ENCODE assay signal across 1 cellular context in genomic region chr15:80160570-80161156, GRCh38.
TF ChIP-seq lines count a peak whose summit lies in the region.

No MANE protein-coding gene starts in this region.

TF ChIP-seq in K562, 482 proteins besides CTCF, POLR2A, EP300 and RAD21 (continued from another document and continues in another):
- TF ChIP-seq ZNF324 (CRISPR knock-in tag; IDR thresholded peaks at IDR 0.05) = peak; percentile 30; the same call in 1 of the 2 replicates
- no peak for TF ChIP-seq U2AF2 (optimal IDR thresholded peaks at IDR 0.05; ENCODE audit: low read depth, low read length)
- TF ChIP-seq RREB1 (CRISPR knock-in tag; IDR thresholded peaks at IDR 0.05) = peak; percentile 89
- peak; percentile 43 for TF ChIP-seq CEBPB (tag; IDR thresholded peaks at IDR 0.05)
- TF ChIP-seq GATA2 (CRISPR knock-in tag; IDR thresholded peaks at IDR 0.05) = no peak
- TF ChIP-seq HDAC6 (IDR thresholded peaks at IDR 0.05; ENCODE audit: low read depth, low read length) = no peak
- peak; percentile 99 for TF ChIP-seq MAFG (tag; conservative IDR thresholded peaks at IDR 0.05)
- TF ChIP-seq PATZ1 (CRISPR knock-in tag; IDR thresholded peaks at IDR 0.05; ENCODE audit: borderline replicate concordance) = 0 out of 2 replicates have a peak, but pooled peaks have one; percentile 10
- peak; percentile 83 for TF ChIP-seq JUND (IDR thresholded peaks at IDR 0.05; ENCODE audit: borderline replicate concordance, low read depth, low read length)
- TF ChIP-seq JUND (tag; IDR thresholded peaks at IDR 0.05; ENCODE audit: borderline replicate concordance, low read depth, low read length) = peak; percentile 85; the same call in 2 of the 3 replicates
- no peak for TF ChIP-seq TFE3 (CRISPR knock-in tag; IDR thresholded peaks at IDR 0.05)
- TF ChIP-seq ZNF316 (IDR thresholded peaks at IDR 0.05) = peak; percentile 99
- TF ChIP-seq YBX1 (IDR thresholded peaks at IDR 0.05) = no peak
- peak; percentile 89 to 96 for TF ChIP-seq MNT (conservative IDR thresholded peaks at IDR 0.05)
- TF ChIP-seq LCOR (CRISPR knock-in tag; IDR thresholded peaks at IDR 0.05) = no peak
- TF ChIP-seq NBN (IDR thresholded peaks at IDR 0.05; ENCODE audit: low read depth) = peak; percentile 65; the same call in 1 of the 2 replicates
- no peak for TF ChIP-seq KHSRP (IDR thresholded peaks at IDR 0.05)
- TF ChIP-seq POLR2B (IDR thresholded peaks at IDR 0.05; ENCODE audit: low read depth, partially characterized antibody) = peak; percentile 17
- TF ChIP-seq HDGF (IDR thresholded peaks at IDR 0.05) = no peak
- 0 out of 2 replicates have a peak, but pooled peaks have one; percentile 8 for TF ChIP-seq CBFA2T2 (conservative IDR thresholded peaks at IDR 0.05)
- no peak for TF ChIP-seq RBM25 (IDR thresholded peaks at IDR 0.05; ENCODE audit: low read depth, low read length, severe bottlenecking)
- TF ChIP-seq ATF4 (CRISPR knock-in tag; IDR thresholded peaks at IDR 0.05) = peak; percentile 34; the same call in 1 of the 2 replicates
- TF ChIP-seq HNRNPLL (IDR thresholded peaks at IDR 0.05; ENCODE audit: low read depth, low read length, poor library complexity, severe bottlenecking) = no peak
- no peak for TF ChIP-seq ZBTB26 (CRISPR knock-in tag; IDR thresholded peaks at IDR 0.05)
- TF ChIP-seq ZNF79 (CRISPR knock-in tag; IDR thresholded peaks at IDR 0.05; ENCODE audit: low read depth) = peak; percentile 62
- TF ChIP-seq ARNT (IDR thresholded peaks at IDR 0.05) = peak in 1 of 2 experiments; percentile 64; a peak in 1 of 4 replicates
- no peak for TF ChIP-seq ESRRA (IDR thresholded peaks at IDR 0.05; ENCODE audit: borderline replicate concordance, low read depth)
- TF ChIP-seq SFPQ (IDR thresholded peaks at IDR 0.05; ENCODE audit: low read depth, low read length) = no peak
- peak; percentile 59; the same call in 1 of the 2 replicates for TF ChIP-seq HDAC2 (IDR thresholded peaks at IDR 0.05)
- no peak for TF ChIP-seq U2AF1 (optimal IDR thresholded peaks at IDR 0.05; ENCODE audit: low read depth, low read length)
- TF ChIP-seq NR3C1 (CRISPR knock-in tag; IDR thresholded peaks at IDR 0.05) = no peak
- TF ChIP-seq ZNF134 (CRISPR knock-in tag; conservative IDR thresholded peaks at IDR 0.05) = no peak; the same call in 1 of the 2 replicates
- TF ChIP-seq ZBTB49 (CRISPR knock-in tag; IDR thresholded peaks at IDR 0.05; ENCODE audit: borderline replicate concordance) = no peak
- TF ChIP-seq CREB3L1 (IDR thresholded peaks at IDR 0.05; ENCODE audit: borderline replicate concordance, low read depth) = peak; percentile 89
- TF ChIP-seq ZKSCAN8 (CRISPR knock-in tag; IDR thresholded peaks at IDR 0.05) = peak; percentile 70; the same call in 1 of the 2 replicates
- no peak for TF ChIP-seq KAT8 (IDR thresholded peaks at IDR 0.05; ENCODE audit: low read depth)
- TF ChIP-seq ZNF76 (CRISPR knock-in tag; IDR thresholded peaks at IDR 0.05; ENCODE audit: borderline replicate concordance) = peak; percentile 93; the same call in 1 of the 2 replicates
- TF ChIP-seq ELK1 (CRISPR knock-in tag; IDR thresholded peaks at IDR 0.05) = no peak
